In genomic region chr6:144582939-144583613, GRCh38 we compare ENCODE assay signal across 8 cellular contexts.
A peak's percentile ranks its signal among the peaks of the same experiment; 100 is the strongest.
DNase-seq lines count a peak whose midpoint lies in the region; ATAC-seq, FAIRE-seq and TF ChIP-seq lines count a peak whose summit lies in the region.

No MANE protein-coding gene starts in this region.

- peak overlapping the region; percentile 81 for H3K27ac Mint-ChIP-seq in activated naive CD8-positive, alpha-beta T cell treated with anti-CD3 and anti-CD28 coated beads, Interleukin-2, amount 50 U/mL, for 24 hours

- no peak overlapping the region; the same call in 1 of the 2 replicates for H3K9ac ChIP-seq in PC-3 (ENCODE audit: low read length)
- peak overlapping the region; percentile 19 for H3K9ac ChIP-seq in iPS-18a (ENCODE audit: low read length)

- FAIRE-seq in GM19239 (lab: Jason Lieb, UNC) (peak; percentile 100), urothelium cell line (lab: Jason Lieb, UNC) (no peak)

- H3K9me2 ChIP-seq in PC-3 (replicated peaks; ENCODE audit: low read length) = no peaks in the 10 kb centered on the region

- intact Hi-C loops in PC-3 (cut with micrococcal nuclease) = loop anchor here (5.0 to 10.0 kb wide), 3 partner anchors 349 to 1122 kb away; no protein-coding TSS in a partner anchor

- ATAC-seq in HG03196 (IDR thresholded peaks at IDR 0.05; ENCODE audit: unreplicated experiment) = peak; percentile 92
- ATAC-seq in PC-3 = peak; percentile 22; the same call in 1 of the 2 replicates
- ATAC-seq in activated naive CD8-positive, alpha-beta T cell treated with anti-CD3 and anti-CD28 coated beads, Interleukin-2, amount 50 U/mL, for 24 hours = peak; percentile 90

- POLR2A ChIA-PET in PC-3 (lab: Charles Lee; ENCODE audit: unreplicated experiment) = no interaction called here

- CTCF ChIA-PET in PC-3 (lab: Charles Lee) = no interaction called here

- no peaks in the 10 kb centered on the region for H4K20me1 ChIP-seq in PC-3 (ENCODE audit: low read length)

- peaks cover 4% of the 10 kb centered on the region for H3K36me3 Mint-ChIP-seq in activated naive CD8-positive, alpha-beta T cell treated with anti-CD3 and anti-CD28 coated beads, Interleukin-2, amount 50 U/mL, for 24 hours (ENCODE audit: low read depth)

- H3K36me3 ChIP-seq in BE2C (no peaks in the 10 kb centered on the region), PC-3 (ENCODE audit: low read depth, low read length) (no peaks in the 10 kb centered on the region), iPS-18a (ENCODE audit: control insufficient read depth, low read depth, low read length) (no peaks in the 10 kb centered on the region)

- DNase-seq in BE2C (peak; percentile 90), GM19239 (ENCODE audit: insufficient read length, low spot score) (peak; percentile 16), PC-3 (no peak), urothelium cell line (ENCODE audit: low spot score) (no peak)
- peak; percentile 36 for DNase-seq in activated naive CD8-positive, alpha-beta T cell treated with anti-CD3 and anti-CD28 coated beads, Interleukin-2, amount 50 U/mL, for 24 hours
- peak; percentile 42 for DNase-seq in stimulated activated CD4-positive, alpha-beta T cell treated with anti-CD3 and anti-CD28 coated beads, Interleukin-15, amount 100 ng/mL, for 24 hours

- H3K27me3 Mint-ChIP-seq in activated naive CD8-positive, alpha-beta T cell treated with anti-CD3 and anti-CD28 coated beads, Interleukin-2, amount 50 U/mL, for 24 hours = no peaks in the 10 kb centered on the region

- H3K9me3 ChIP-seq in BE2C (no peaks in the 10 kb centered on the region), PC-3 (ENCODE audit: low read length) (no peaks in the 10 kb centered on the region), iPS-18a (ENCODE audit: control insufficient read depth, low read depth, low read length) (no peaks in the 10 kb centered on the region)

- H3K27me3 ChIP-seq in BE2C (no peaks in the 10 kb centered on the region), PC-3 (ENCODE audit: low read length) (no peaks in the 10 kb centered on the region), iPS-18a (ENCODE audit: control insufficient read depth, insufficient read depth, low read length) (no peaks in the 10 kb centered on the region)

- TF ChIP-seq CTCF in BE2C (IDR thresholded peaks at IDR 0.05; ENCODE audit: low read depth, low read length) = no peak
- TF ChIP-seq CTCF in PC-3 (conservative IDR thresholded peaks at IDR 0.05; ENCODE audit: low read depth, low read length) = no peak

- peak overlapping the region; percentile 72 for H3K4me2 ChIP-seq in PC-3 (ENCODE audit: low read length)

- BruUV-seq in PC-3 (replicated peaks; lab: Mats Ljungman, UMichigan) = no TSS peak

- H3K4me1 Mint-ChIP-seq in activated naive CD8-positive, alpha-beta T cell treated with anti-CD3 and anti-CD28 coated beads, Interleukin-2, amount 50 U/mL, for 24 hours = peaks cover 47% of the 10 kb centered on the region

- H3K79me2 ChIP-seq in PC-3 (ENCODE audit: low read length) = no peaks in the 10 kb centered on the region

- H3K4me3 ChIP-seq in BE2C (ENCODE audit: low read depth, low read length) (peak overlapping the region; percentile 89), PC-3 (ENCODE audit: low read length) (peak overlapping the region; percentile 53), iPS-18a (ENCODE audit: low read length) (peak overlapping the region; percentile 68)

- H3F3A ChIP-seq in PC-3 (ENCODE audit: low read length, unreplicated experiment) = no peaks in the 10 kb centered on the region

- peak overlapping the region; percentile 78 for H3K4me3 Mint-ChIP-seq in activated naive CD8-positive, alpha-beta T cell treated with anti-CD3 and anti-CD28 coated beads, Interleukin-2, amount 50 U/mL, for 24 hours

- H3K9me3 Mint-ChIP-seq in activated naive CD8-positive, alpha-beta T cell treated with anti-CD3 and anti-CD28 coated beads, Interleukin-2, amount 50 U/mL, for 24 hours = no peaks in the 10 kb centered on the region

- H2AFZ ChIP-seq in PC-3 (ENCODE audit: low read length) = peak overlapping the region; percentile 45; the same call in 1 of the 2 replicates

- H3K27ac ChIP-seq in PC-3 (ENCODE audit: low read length) = no peak overlapping the region
- H3K27ac ChIP-seq in iPS-18a (ENCODE audit: low read length) = no peak overlapping the region

- H3K4me1 ChIP-seq in BE2C = peaks cover 8% of the 10 kb centered on the region
- no peaks in the 10 kb centered on the region for H3K4me1 ChIP-seq in PC-3 (ENCODE audit: insufficient read depth, low read length)
- H3K4me1 ChIP-seq in iPS-18a (ENCODE audit: control insufficient read depth, low read depth, low read length) = peaks cover 46% of the 10 kb centered on the region

Comparison
In these comparisons a context has a peak if more than half of its experiments do, and no peak if none do; other contexts are left out.
1. DNase-seq: peak in BE2C (single experiment), GM19239 (single experiment), activated naive CD8-positive, alpha-beta T cell treated with anti-CD3 and anti-CD28 coated beads, Interleukin-2, amount 50 U/mL, for 24 hours (single experiment) and stimulated activated CD4-positive, alpha-beta T cell treated with anti-CD3 and anti-CD28 coated beads, Interleukin-15, amount 100 ng/mL, for 24 hours (single experiment); none in PC-3 (single experiment) and urothelium cell line (single experiment).
2. ATAC-seq: peak in every context shown above with its lines; median percentile 92 in HG03196; 90 in activated naive CD8-positive, alpha-beta T cell treated with anti-CD3 and anti-CD28 coated beads, Interleukin-2, amount 50 U/mL, for 24 hours; 22 in PC-3.
3. Peak in every context shown above with its lines, with median percentiles within 50 percentile points of each other: H3K4me3 ChIP-seq.